In genomic region chr1:190429932-190430331, GRCh38 we compare ENCODE assay signal across 36 cellular contexts. TPM values are rescaled to one million over a fixed set of nuclear protein-coding genes. Genes with fewer than 3 reads are reported as not detected.
"Had no signal": no experiment of that assay in that cellular context is flagged by ENCODE, and none has a peak within 500 bp of the region (broad histone marks: within the 10 kb centered on the region; RNA-seq: fewer than 3 reads in every experiment).

No MANE protein-coding gene starts in this region.

- H3K4me2 ChIP-seq: hepatocyte had no signal

- DNase-seq: activated CD4-positive, alpha-beta memory T cell treated with anti-CD3 and anti-CD28 coated beads for 36 hours; activated CD4-positive, alpha-beta T cell treated with anti-CD3 and anti-CD28 coated beads for 36 hours; activated CD4-positive, alpha-beta T cell treated with anti-CD3 and anti-CD28 coated beads, Interleukin-2, amount 10 ng/mL, durations not matched to agents 24 days and 14 days; activated CD4-positive, CD25-positive, alpha-beta regulatory T cell; activated CD4-positive, CD25-positive, alpha-beta regulatory T cell treated with anti-CD3 and anti-CD28 coated beads, Interleukin-2, amount 50 U/mL, for 72 hours; activated CD8-positive, alpha-beta memory T cell treated with anti-CD3 and anti-CD28 coated beads, Interleukin-2, amount 10 ng/mL, durations not matched to agents 7 days and 5 days; activated CD8-positive, alpha-beta memory T cell treated with anti-CD3 and anti-CD28 coated beads, Interleukin-2, amount 50 U/mL, for 4 hours; activated CD8-positive, alpha-beta T cell treated with anti-CD3 and anti-CD28 coated beads, Interleukin-2, amount 10 ng/mL, durations not matched to agents 7 days and 5 days; activated effector memory CD4-positive, alpha-beta T cell treated with anti-CD3 and anti-CD28 coated beads, Interleukin-2, amount 50 U/mL, for 16 hours; activated naive CD4-positive, alpha-beta T cell treated with anti-CD3 and anti-CD28 coated beads for 36 hours; activated naive CD8-positive, alpha-beta T cell treated with anti-CD3 and anti-CD28 coated beads for 36 hours; activated naive CD8-positive, alpha-beta T cell treated with anti-CD3 and anti-CD28 coated beads, Interleukin-2, amount 50 U/mL, for 24 hours; activated T-cell treated with anti-CD3 and anti-CD28 coated beads, Interleukin-2, amount 50 U/mL, for 1 hour; activated T-cell treated with anti-CD3 and anti-CD28 coated beads, Interleukin-2, amount 50 U/mL, for 48 hours; adrenal gland; central memory CD4-positive, alpha-beta T cell; cerebellar nuclear complex; colonic mucosa; effector CD8-positive, alpha-beta T cell; esophagus squamous epithelium; foreskin melanocyte; heart right ventricle; T1000 had no signal

- H2AFZ ChIP-seq: hepatocyte had no signal

- H3K27ac ChIP-seq: adrenal gland, ascending aorta, breast epithelium, cardiac muscle cell, colonic mucosa, epithelial cell of prostate, esophagus squamous epithelium, gastroesophageal sphincter, heart right ventricle, hepatocyte had no signal

- ATAC-seq: activated CD4-positive, alpha-beta T cell treated with anti-CD3 and anti-CD28 coated beads for 36 hours; activated CD8-positive, alpha-beta memory T cell treated with anti-CD3 and anti-CD28 coated beads, Interleukin-2, amount 10 ng/mL, durations not matched to agents 7 days and 5 days; activated CD8-positive, alpha-beta T cell treated with anti-CD3 and anti-CD28 coated beads, Interleukin-2, amount 10 ng/mL, durations not matched to agents 7 days and 5 days; activated naive CD8-positive, alpha-beta T cell treated with anti-CD3 and anti-CD28 coated beads, Interleukin-2, amount 50 U/mL, for 24 hours; gastroesophageal sphincter; heart right ventricle had no signal

- H3K4me1 ChIP-seq: adrenal gland, ascending aorta, breast epithelium, colonic mucosa, esophagus squamous epithelium, gastroesophageal sphincter, heart right ventricle had no signal

- H3K9me3 ChIP-seq: adrenal gland, ascending aorta, breast epithelium, colonic mucosa, esophagus squamous epithelium, gastroesophageal sphincter, heart right ventricle had no signal

- H3K36me3 ChIP-seq: adrenal gland, ascending aorta, breast epithelium, cardiac muscle cell, colonic mucosa, esophagus squamous epithelium, gastroesophageal sphincter, heart right ventricle had no signal

- H3K4me3 ChIP-seq: adrenal gland, ascending aorta, breast epithelium, cardiac muscle cell, colonic mucosa, esophagus squamous epithelium, gastroesophageal sphincter, heart right ventricle, hepatocyte had no signal

- H3K27me3 ChIP-seq: adrenal gland, ascending aorta, breast epithelium, cardiac muscle cell, colonic mucosa, esophagus squamous epithelium, gastroesophageal sphincter, heart right ventricle, hepatocyte had no signal

- H3K79me2 ChIP-seq: hepatocyte had no signal

RNA-seq across cellular contexts. Expression of gene BRINP3, which starts 47.7 kb away (rescaled TPM):
- total RNA-seq: activated CD4-positive, alpha-beta memory T cell treated with anti-CD3 and anti-CD28 coated beads for 36 hours; activated CD4-positive, alpha-beta T cell treated with anti-CD3 and anti-CD28 coated beads for 36 hours; activated CD4-positive, alpha-beta T cell treated with anti-CD3 and anti-CD28 coated beads, Interleukin-2, amount 10 ng/mL, durations not matched to agents 24 days and 14 days; activated CD8-positive, alpha-beta memory T cell treated with anti-CD3 and anti-CD28 coated beads for 36 hours; activated CD8-positive, alpha-beta memory T cell treated with anti-CD3 and anti-CD28 coated beads, Interleukin-2, amount 10 ng/mL, durations not matched to agents 7 days and 5 days; activated CD8-positive, alpha-beta T cell treated with anti-CD3 and anti-CD28 coated beads, Interleukin-2, amount 10 ng/mL, durations not matched to agents 7 days and 5 days; activated naive CD4-positive, alpha-beta T cell treated with anti-CD3 and anti-CD28 coated beads for 36 hours; activated naive CD8-positive, alpha-beta T cell treated with anti-CD3 and anti-CD28 coated beads for 36 hours; activated T-helper 1 cell treated with anti-CD3 and anti-CD28 coated beads, Interleukin-12 subunit alpha, Interleukin-12 subunit beta, Interleukin-2, Interleukin-4 antibody, amounts not matched to agents 30 ng/mL and 10 ng/mL and 1 ng/mL, durations not matched to agents 14 hours and 24 hours and 36 hours; activated T-helper 2 cell treated with anti-CD3 and anti-CD28 coated beads, Interferon-gamma antibody, Interleukin-2, Interleukin-4, amounts not matched to agents 10 μg/mL and 5 μg/mL and 100 μg/mL, durations not matched to agents 14 hours and 24 hours and 36 hours; dermis microvascular lymphatic vessel endothelial cell; endothelial cell of umbilical vein; fibroblast of villous mesenchyme; glomerular endothelial cell had no signal
